In the genomic region with DNA sequence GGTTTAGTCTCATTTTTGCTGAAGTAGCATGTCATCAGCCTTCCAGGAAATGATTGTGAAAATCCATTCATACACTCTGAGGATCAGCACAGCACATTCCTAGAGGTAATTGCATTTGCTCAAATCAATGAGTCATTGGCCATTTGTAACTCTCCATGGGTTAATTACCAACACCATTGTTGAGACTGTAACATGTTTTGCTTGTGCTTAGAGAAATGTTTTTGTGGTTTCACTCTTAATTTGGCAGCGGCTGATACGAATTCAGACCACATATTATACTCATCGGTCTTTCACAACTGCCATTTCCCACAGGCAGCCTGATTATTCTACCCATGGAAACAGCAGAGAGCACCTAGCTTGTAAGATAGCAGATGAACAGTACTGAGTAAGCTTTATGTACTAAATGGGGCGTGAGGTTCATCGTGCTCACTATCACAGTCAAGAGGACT, we compare ENCODE assay signal across 8 cellular contexts.
A peak's percentile ranks its signal among the peaks of the same experiment; 100 is the strongest.
DNase-seq lines count a peak whose midpoint lies in the region; ATAC-seq, FAIRE-seq and TF ChIP-seq lines count a peak whose summit lies in the region.

No MANE protein-coding gene starts in this region.

- TF ChIP-seq RAD21 in HepG2 (CRISPR knock-in tag; IDR thresholded peaks at IDR 0.05), result no peak

- DNase-seq in Daoy (ENCODE audit: low read depth), result peak; percentile 73
- DNase-seq in LoVo (ENCODE audit: low spot score), result peak; percentile 37
- DNase-seq in amniotic epithelial cell (ENCODE audit: low read depth), result peak; percentile 87
- no peak for DNase-seq in lower lobe of right lung
- DNase-seq in HepG2 (ENCODE audit: low spot score), result no peak
- no peak for DNase-seq in CD1c-positive myeloid dendritic cell (ENCODE audit: extremely low spot score)

- H3K4me2 ChIP-seq in HepG2 (ENCODE audit: low read depth, low read length), result no peak overlapping the region

- no peaks in the 10 kb centered on the region for H4K20me1 ChIP-seq in HepG2 (ENCODE audit: insufficient read depth, low read length)

- no peak for FAIRE-seq in HepG2 (lab: Jason Lieb, UNC)

- H3K27ac ChIP-seq in lower lobe of right lung (no peak overlapping the region), HepG2 (ENCODE audit: extremely low read length, insufficient read depth, low read length) (no peak overlapping the region)

- no peaks in the 10 kb centered on the region for H3K79me2 ChIP-seq in HepG2 (ENCODE audit: insufficient read depth, low read length)

- H3K4me1 ChIP-seq in lower lobe of right lung (no peaks in the 10 kb centered on the region), HepG2 (ENCODE audit: insufficient read depth, low read length) (no peaks in the 10 kb centered on the region)

- H3K4me3 ChIP-seq in lower lobe of right lung, result no peak overlapping the region
- no peak overlapping the region for H3K4me3 ChIP-seq in HepG2 (replicated peaks in 1 of 3; ENCODE audit: insufficient read depth in 1 of 3, low read depth in 2 of 3, low read length in 3 of 3)

- H3K27me3 ChIP-seq in lower lobe of right lung (ENCODE audit: low read depth) (no peaks in the 10 kb centered on the region), HepG2 (ENCODE audit: control insufficient read depth in 1 of 2, insufficient read depth in 2 of 2, low read length in 2 of 2) (no peaks in the 10 kb centered on the region)

- in situ Hi-C loops in HepG2 (cut with HindIII; ENCODE audit: extremely low pct_ligation_motif_present, low pct_unique_long_range_greater_than_20kb), result no loop called here

- H3K9me3 ChIP-seq in lower lobe of right lung, result no peaks in the 10 kb centered on the region
- H3K9me3 ChIP-seq in HepG2 (ENCODE audit: low read length), result no peaks in the 10 kb centered on the region

- H3K9ac ChIP-seq in HepG2 (ENCODE audit: insufficient read depth, low read depth, low read length), result no peak overlapping the region

- no peaks in the 10 kb centered on the region for H3K36me3 ChIP-seq in lower lobe of right lung
- H3K36me3 ChIP-seq in HepG2 (replicated peaks in 1 of 2; ENCODE audit: control insufficient read depth in 1 of 2, insufficient read depth in 2 of 2, low read length in 2 of 2), result no peaks in the 10 kb centered on the region

- ATAC-seq in lower lobe of right lung (peak; percentile 60 to 67), HepG2 (no peak), HG03521 (IDR thresholded peaks at IDR 0.05; ENCODE audit: unreplicated experiment) (no peak), GM18873 (IDR thresholded peaks at IDR 0.05; ENCODE audit: low FRiP score, unreplicated experiment) (no peak)

- no peak for TF ChIP-seq CTCF in lower lobe of right lung (IDR thresholded peaks at IDR 0.05)
- no peak for TF ChIP-seq CTCF in HepG2 (CRISPR knock-in tag; IDR thresholded peaks at IDR 0.05)

- no TSS peak for BruUV-seq in HepG2 (replicated peaks; lab: Mats Ljungman, UMichigan)

- no peak overlapping the region for H2AFZ ChIP-seq in HepG2 (ENCODE audit: low read length)

- intact Hi-C loops in lower lobe of right lung (cut with DNase I), result no loop called here
- intact Hi-C loops in HepG2 (cut with micrococcal nuclease; ENCODE audit: unreplicated experiment), result loop anchor here (5.0 kb wide), 1 partner anchor 114 kb away; no protein-coding TSS in a partner anchor

- TF ChIP-seq POLR2A in HepG2 (IDR thresholded peaks at IDR 0.05; ENCODE audit: insufficient read depth in 1 of 2, low read depth in 2 of 2, low read length in 2 of 2), result no peak

- POLR2A ChIA-PET in HepG2 (lab: Yijun Ruan, JAX), result no interaction called here

- TF ChIP-seq EP300 in HepG2 (IDR thresholded peaks at IDR 0.05; ENCODE audit: low read depth in 2 of 2, low read length in 2 of 2), result no peak
- TF ChIP-seq EP300 in HepG2 (CRISPR knock-in tag; IDR thresholded peaks at IDR 0.05; ENCODE audit: borderline replicate concordance), result no peak

- CTCF ChIA-PET in HepG2 (lab: Yijun Ruan, JAX; ENCODE audit: low intra/inter-chr PET ratio, low total read pairs), result no interaction called here

- 6% methylated on average over 5 of the region's 5 CpGs for WGBS in HepG2 (ENCODE audit: low lambda C conversion rate)

TF ChIP-seq in HepG2, 621 proteins besides CTCF, POLR2A, EP300 and RAD21:
- TF ChIP-seq BCL6 (CRISPR knock-in tag; IDR thresholded peaks at IDR 0.05) (no peak), MAFK (conservative IDR thresholded peaks at IDR 0.05 in 1 of 2, IDR thresholded peaks at IDR 0.05 in 1 of 2; ENCODE audit: low read length in 2 of 2) (peak in 1 of 2 experiments; percentile 12; a peak in 1 of 4 replicates)

Comparison
In these comparisons a context has a peak if more than half of its experiments do, and no peak if none do; other contexts are left out.
1. DNase-seq: peak in Daoy (single experiment), LoVo (single experiment) and amniotic epithelial cell (single experiment); none in lower lobe of right lung (single experiment), HepG2 (single experiment) and CD1c-positive myeloid dendritic cell (single experiment).
2. ATAC-seq: peak in lower lobe of right lung (2 of 2); none in HepG2 (single experiment), HG03521 (single experiment) and GM18873 (single experiment).